In genomic region chr10:102628451-102628911, GRCh38 we compare ENCODE assay signal across 9 cellular contexts. TPM values are rescaled to one million over a fixed set of nuclear protein-coding genes. Genes with fewer than 3 reads are reported as not detected.
DNase-seq lines count a peak whose midpoint lies in the region; ATAC-seq and TF ChIP-seq lines count a peak whose summit lies in the region.
"Had no signal": no experiment of that assay in that cellular context is flagged by ENCODE, and none has a peak within 500 bp of the region (broad histone marks: within the 10 kb centered on the region; RNA-seq: fewer than 3 reads in every experiment).

No MANE protein-coding gene starts in this region.

- peaks cover 82% of the 10 kb centered on the region for H3K4me1 Mint-ChIP-seq in WTC11
- H3K4me1 Mint-ChIP-seq in stimulated activated naive B cell treated with anti-CD40 and anti-IgM and Interleukin-4, amounts not matched to agents 10 μg/mL and 1 μg/mL and 100 μg/mL, for 72 hours: peaks cover 24 to 28% of the 10 kb centered on the region in 2 donors

- DNase-seq in COLO668 (lab: John Stamatoyannopoulos, UW; ENCODE audit: unreplicated experiment): peak; percentile 75
- DNase-seq in WTC11 (ENCODE audit: low spot score): no peak
- DNase-seq in heart left ventricle: peak; percentile 79 to 90 (median 85)
- peak; percentile 87 for DNase-seq in posterior vena cava (ENCODE audit: low spot score)
- DNase-seq in DMS79 treated with DMSO at 0.1 percent for 48 hours (lab: John Stamatoyannopoulos, UW): no peak
- DNase-seq in SIG-M5 (lab: John Stamatoyannopoulos, UW): no peak
- DNase-seq in stimulated activated naive B cell treated with anti-CD40 and anti-IgM and Interleukin-4, amounts not matched to agents 10 μg/mL and 1 μg/mL and 100 μg/mL, for 72 hours: no peak
- DNase-seq: erythroblast had no signal

- peaks cover 19 to 88% (median 74%) of the 10 kb centered on the region in 12 donors for H3K4me1 ChIP-seq in heart left ventricle

- 19 to 34% (median 25%) methylated on average over 11 of the region's 11 CpGs for WGBS in heart left ventricle, 4 donors

- CTCF ChIA-PET in WTC11 (lab: Charles Lee): interaction anchor here (0.6 to 5.1 kb wide), 10 partner anchors 10 to 87 kb away, joined by 3 to 45 read pairs (median 6); partner anchors contain the start of genes ARL3 and TRIM8

- peak overlapping the region; percentile 71 to 96 (median 86) for H3K27ac ChIP-seq in heart left ventricle

- no peak for TF ChIP-seq POLR2A in heart left ventricle (IDR thresholded peaks at IDR 0.05)

- no peak overlapping the region for H3K4me3 Mint-ChIP-seq in WTC11
- no peak overlapping the region for H3K4me3 Mint-ChIP-seq in stimulated activated naive B cell treated with anti-CD40 and anti-IgM and Interleukin-4, amounts not matched to agents 10 μg/mL and 1 μg/mL and 100 μg/mL, for 72 hours

- no peak for TF ChIP-seq CTCF in WTC11 (IDR thresholded peaks at IDR 0.05)
- TF ChIP-seq CTCF in heart left ventricle (IDR thresholded peaks at IDR 0.05): peak in 7 of 12 donors; percentile 15 to 49 (median 23)

- POLR2A ChIA-PET in WTC11 (lab: Charles Lee): interaction anchor here (0.6 to 2.9 kb wide), 9 partner anchors 9 to 301 kb away, joined by 3 to 22 read pairs (median 4); partner anchors contain the start of genes ARL3 and TRIM8

- H3K27ac Mint-ChIP-seq in WTC11: peak overlapping the region; percentile 90
- no peak overlapping the region for H3K27ac Mint-ChIP-seq in stimulated activated naive B cell treated with anti-CD40 and anti-IgM and Interleukin-4, amounts not matched to agents 10 μg/mL and 1 μg/mL and 100 μg/mL, for 72 hours

- no peak overlapping the region for H3K4me3 ChIP-seq in heart left ventricle

- ATAC-seq in WTC11 (no peak), heart left ventricle (peak; percentile 34 to 63 (median 48)), GM21737 (IDR thresholded peaks at IDR 0.05; ENCODE audit: unreplicated experiment) (no peak)
- ATAC-seq in stimulated activated naive B cell treated with anti-CD40 and anti-IgM and Interleukin-4, amounts not matched to agents 10 μg/mL and 1 μg/mL and 100 μg/mL, for 72 hours (replicated peaks): no peak

- no peaks in the 10 kb centered on the region for H3K27me3 ChIP-seq in heart left ventricle

- intact Hi-C loops in heart left ventricle (cut with DNase I): no loop called here
- intact Hi-C loops in posterior vena cava (cut with DNase I): no loop called here

- H3K36me3 ChIP-seq in heart left ventricle: peaks cover 0 to 20% (median 8%) of the 10 kb centered on the region in 9 donors

- no peaks in the 10 kb centered on the region for H3K27me3 Mint-ChIP-seq in WTC11 (ENCODE audit: low read depth)
- H3K27me3 Mint-ChIP-seq in stimulated activated naive B cell treated with anti-CD40 and anti-IgM and Interleukin-4, amounts not matched to agents 10 μg/mL and 1 μg/mL and 100 μg/mL, for 72 hours: no peaks in the 10 kb centered on the region

- no peaks in the 10 kb centered on the region for H3K9me3 ChIP-seq in heart left ventricle

- H3K36me3 Mint-ChIP-seq in WTC11: no peaks in the 10 kb centered on the region
- H3K36me3 Mint-ChIP-seq in stimulated activated naive B cell treated with anti-CD40 and anti-IgM and Interleukin-4, amounts not matched to agents 10 μg/mL and 1 μg/mL and 100 μg/mL, for 72 hours: peaks cover 13 to 17% of the 10 kb centered on the region in 2 donors

- H3K9me3 Mint-ChIP-seq in WTC11: no peaks in the 10 kb centered on the region
- no peaks in the 10 kb centered on the region for H3K9me3 Mint-ChIP-seq in stimulated activated naive B cell treated with anti-CD40 and anti-IgM and Interleukin-4, amounts not matched to agents 10 μg/mL and 1 μg/mL and 100 μg/mL, for 72 hours

TF ChIP-seq in WTC11, 78 proteins besides CTCF, POLR2A, EP300 and RAD21:
- no peak for TF ChIP-seq JAZF1 (CRISPR knock-in tag; IDR thresholded peaks at IDR 0.05)
- no peak for TF ChIP-seq OVOL2 (CRISPR knock-in tag; IDR thresholded peaks at IDR 0.05; ENCODE audit: borderline replicate concordance)
- TF ChIP-seq SMAD4 (CRISPR knock-in tag; IDR thresholded peaks at IDR 0.05): no peak
- TF ChIP-seq ARID4B (CRISPR knock-in tag; IDR thresholded peaks at IDR 0.05; ENCODE audit: borderline replicate concordance): no peak

RNA-seq across cellular contexts. Expression of gene TRIM8, which starts 15.8 kb away (rescaled TPM):
- total RNA-seq in WTC11 (2021) (36.3 to 40.3 TPM (median 36.8 TPM) in 3 replicates), heart left ventricle (100 to 1,000 TPM in 6 of 9 donors, 10 to 100 TPM in 3; 91.5 to 225 (median 107) TPM), posterior vena cava (100 to 1,000 TPM; 122 to 125 TPM)
- 10 to 100 TPM; 38.9 to 94.6 TPM for polyA plus RNA-seq in heart left ventricle

Comparison
In these comparisons a context has a peak if more than half of its experiments do, and no peak if none do; other contexts are left out.
1. DNase-seq: peak in COLO668 (single experiment), heart left ventricle (5 of 5) and posterior vena cava (single experiment); none in WTC11 (single experiment), DMS79 treated with DMSO at 0.1 percent for 48 hours (single experiment), SIG-M5 (single experiment) and stimulated activated naive B cell treated with anti-CD40 and anti-IgM and Interleukin-4, amounts not matched to agents 10 μg/mL and 1 μg/mL and 100 μg/mL, for 72 hours (single experiment).
2. ATAC-seq: peak in heart left ventricle (4 of 4); none in WTC11 (single experiment), GM21737 (single experiment) and stimulated activated naive B cell treated with anti-CD40 and anti-IgM and Interleukin-4, amounts not matched to agents 10 μg/mL and 1 μg/mL and 100 μg/mL, for 72 hours (0 of 2).